21 cellular contexts compared by ENCODE assay signal in the genomic region with DNA sequence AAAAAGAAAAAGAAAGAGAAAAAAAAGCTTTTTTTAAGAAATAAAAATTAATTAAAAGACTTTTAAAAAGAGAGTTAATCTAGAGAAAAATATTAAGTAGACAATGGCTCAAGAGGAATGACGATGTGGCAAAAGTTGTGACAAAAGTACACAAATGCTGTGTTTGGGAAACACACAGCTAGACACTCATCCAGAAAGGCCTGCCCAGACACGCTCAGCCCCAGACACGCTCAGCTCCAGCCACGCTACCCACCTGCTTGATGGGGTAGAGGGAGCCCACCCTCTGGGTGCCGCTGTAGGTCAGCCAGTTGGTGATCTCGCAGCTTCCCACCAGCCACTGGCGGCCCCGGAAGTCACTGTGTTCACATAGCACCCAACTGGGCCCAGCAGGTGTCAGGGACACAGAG. TPM values are rescaled to one million over a fixed set of nuclear protein-coding genes. Genes with fewer than 3 reads are reported as not detected.
DNase-seq lines count a peak whose midpoint lies in the region; ATAC-seq, FAIRE-seq and TF ChIP-seq lines count a peak whose summit lies in the region.
"Had no signal": no experiment of that assay in that cellular context is flagged by ENCODE, and none has a peak within 500 bp of the region (broad histone marks: within the 10 kb centered on the region; RNA-seq: fewer than 3 reads in every experiment).

No MANE protein-coding gene starts in this region.

- H2AFZ ChIP-seq in HepG2 (ENCODE audit: low read length), result no peak overlapping the region

- no peak for TF ChIP-seq EP300 in HepG2 (IDR thresholded peaks at IDR 0.05; ENCODE audit: low read depth in 2 of 2, low read length in 2 of 2)
- TF ChIP-seq EP300 in HepG2 (CRISPR knock-in tag; IDR thresholded peaks at IDR 0.05; ENCODE audit: borderline replicate concordance), result no peak

- DNase-seq in HepG2 (ENCODE audit: low spot score), result no peak
- DNase-seq in right lobe of liver, result no peak
- peak; percentile 81 for DNase-seq in NCI-H345 treated with DMSO at 0.1 percent for 48 hours (lab: John Stamatoyannopoulos, UW; ENCODE audit: unreplicated experiment)
- DNase-seq in activated CD8-positive, alpha-beta T cell treated with anti-CD3 and anti-CD28 coated beads, Interleukin-2, amount 10 ng/mL, durations not matched to agents 7 days and 5 days, result no peak
- DNase-seq in stimulated activated CD8-positive, alpha-beta memory T cell treated with anti-CD3 and anti-CD28 coated beads, Interleukin-4, amount 100 ng/mL, for 48 hours, result no peak
- no peak for DNase-seq in iPS-NIHi7 (ENCODE audit: extremely low spot score)
- DNase-seq in cardiac septum (ENCODE audit: low spot score), result no peak
- DNase-seq in NOMO-1 (lab: John Stamatoyannopoulos, UW; ENCODE audit: unreplicated experiment in 2 of 2), result no peak
- DNase-seq: activated CD4-positive, alpha-beta T cell treated with anti-CD3 and anti-CD28 coated beads, Interleukin-2, amount 50 U/mL, for 1 hour; activated T-cell treated with anti-CD3 and anti-CD28 coated beads, Interleukin-2, amount 50 U/mL, for 72 hours; aorta; cortex of kidney; erythroblast; head of caudate nucleus; KG1; kidney glomerular epithelial cell; ovary; SIG-M5; T1000 had no signal

- TF ChIP-seq RAD21 in HepG2 (CRISPR knock-in tag; IDR thresholded peaks at IDR 0.05), result no peak

- H3K9me3 Mint-ChIP-seq in activated CD8-positive, alpha-beta T cell treated with anti-CD3 and anti-CD28 coated beads, Interleukin-2, amount 10 ng/mL, durations not matched to agents 7 days and 5 days (ENCODE audit: insufficient read depth), result no peaks in the 10 kb centered on the region
- H3K9me3 Mint-ChIP-seq: activated T-cell treated with anti-CD3 and anti-CD28 coated beads, Interleukin-2, amount 50 U/mL, for 72 hours had no signal

- no peak overlapping the region for H3K27ac ChIP-seq in HepG2 (ENCODE audit: extremely low read length, insufficient read depth, low read length)
- H3K27ac ChIP-seq in right lobe of liver, result no peak overlapping the region
- H3K27ac ChIP-seq: ovary had no signal

- CTCF ChIA-PET in HepG2 (lab: Yijun Ruan, JAX; ENCODE audit: low intra/inter-chr PET ratio, low total read pairs), result interaction anchor here (2.5 kb wide), 1 partner anchor 36 kb away, joined by 12 read pairs; no protein-coding TSS in a partner anchor
- CTCF ChIA-PET in activated CD8-positive, alpha-beta T cell treated with anti-CD3 and anti-CD28 coated beads, Interleukin-2, amount 10 ng/mL, durations not matched to agents 7 days and 5 days (lab: Charles Lee), result interaction anchor here (0.8 to 3.9 kb wide), 4 partner anchors 11 to 89 kb away, joined by 3 to 15 read pairs (median 3); no protein-coding TSS in a partner anchor

- TF ChIP-seq CTCF in HepG2 (CRISPR knock-in tag; IDR thresholded peaks at IDR 0.05), result peak; percentile 67
- TF ChIP-seq CTCF in right lobe of liver (IDR thresholded peaks at IDR 0.05), result no peak

- 83% methylated on average over 5 of the region's 8 CpGs for WGBS in HepG2 (ENCODE audit: low lambda C conversion rate)
- WGBS in right lobe of liver (ENCODE audit: insufficient coverage, low coverage, low lambda C conversion rate, missing lambda C conversion rate), result 84% methylated on average over 3 of the region's 8 CpGs

- intact Hi-C loops in HepG2 (cut with micrococcal nuclease; ENCODE audit: unreplicated experiment) (no loop called here), right lobe of liver (cut with DNase I) (no loop called here), cardiac septum (cut with DNase I) (loop anchor here (10.0 kb wide), 1 partner anchor 293 kb away; no protein-coding TSS in a partner anchor)

- TF ChIP-seq POLR2A in HepG2 (IDR thresholded peaks at IDR 0.05; ENCODE audit: insufficient read depth in 1 of 2, low read depth in 2 of 2, low read length in 2 of 2), result no peak
- TF ChIP-seq POLR2A in right lobe of liver (IDR thresholded peaks at IDR 0.05), result no peak

- no peak for FAIRE-seq in HepG2 (lab: Jason Lieb, UNC)

- BruUV-seq in HepG2 (replicated peaks; lab: Mats Ljungman, UMichigan), result no TSS peak

- H3K9me3 ChIP-seq in HepG2 (ENCODE audit: low read length), result no peaks in the 10 kb centered on the region
- no peaks in the 10 kb centered on the region for H3K9me3 ChIP-seq in right lobe of liver
- H3K9me3 ChIP-seq: HAP-1, ovary had no signal

- H3K27me3 ChIP-seq in HepG2 (ENCODE audit: control insufficient read depth in 1 of 2, insufficient read depth in 2 of 2, low read length in 2 of 2) (no peaks in the 10 kb centered on the region), right lobe of liver (no peaks in the 10 kb centered on the region)
- H3K27me3 ChIP-seq: ovary had no signal

- in situ Hi-C loops in HepG2 (cut with HindIII; ENCODE audit: extremely low pct_ligation_motif_present, low pct_unique_long_range_greater_than_20kb), result no loop called here

- 0 out of 2 replicates have a peak overlapping the region, but pooled peaks have one; percentile 5 for H3K9ac ChIP-seq in HepG2 (ENCODE audit: insufficient read depth, low read depth, low read length)

- peak overlapping the region; percentile 20 for H3K27ac Mint-ChIP-seq in activated CD8-positive, alpha-beta T cell treated with anti-CD3 and anti-CD28 coated beads, Interleukin-2, amount 10 ng/mL, durations not matched to agents 7 days and 5 days
- H3K27ac Mint-ChIP-seq: activated T-cell treated with anti-CD3 and anti-CD28 coated beads, Interleukin-2, amount 50 U/mL, for 72 hours had no signal

- H4K20me1 ChIP-seq in HepG2 (ENCODE audit: insufficient read depth, low read length), result no peaks in the 10 kb centered on the region

- POLR2A ChIA-PET in HepG2 (lab: Yijun Ruan, JAX), result interaction anchor here (1.1 to 2.7 kb wide), 4 partner anchors 23 to 48 kb away, joined by 3 to 12 read pairs (median 6); partner anchors contain the start of gene SH3BGRL3
- POLR2A ChIA-PET in activated CD8-positive, alpha-beta T cell treated with anti-CD3 and anti-CD28 coated beads, Interleukin-2, amount 10 ng/mL, durations not matched to agents 7 days and 5 days (lab: Charles Lee), result interaction anchor here (1.4 to 2.2 kb wide), 2 partner anchors 32 to 39 kb away, joined by 3 to 7 read pairs; no protein-coding TSS in a partner anchor

- H3K27me3 Mint-ChIP-seq in activated CD8-positive, alpha-beta T cell treated with anti-CD3 and anti-CD28 coated beads, Interleukin-2, amount 10 ng/mL, durations not matched to agents 7 days and 5 days (ENCODE audit: low read depth), result no peaks in the 10 kb centered on the region

- H3K4me1 Mint-ChIP-seq in activated CD8-positive, alpha-beta T cell treated with anti-CD3 and anti-CD28 coated beads, Interleukin-2, amount 10 ng/mL, durations not matched to agents 7 days and 5 days (ENCODE audit: low read depth), result peaks cover 11% of the 10 kb centered on the region

- no peak overlapping the region for H3K4me2 ChIP-seq in HepG2 (ENCODE audit: low read depth, low read length)
- H3K4me2 ChIP-seq: smooth muscle cell had no signal

- no peaks in the 10 kb centered on the region for H3K4me1 ChIP-seq in HepG2 (ENCODE audit: insufficient read depth, low read length)
- H3K4me1 ChIP-seq in right lobe of liver, result no peaks in the 10 kb centered on the region
- H3K4me1 ChIP-seq: HAP-1 had no signal

- ATAC-seq in HepG2 (peak; percentile 65), right lobe of liver (no peak)
- no peak for ATAC-seq in activated CD8-positive, alpha-beta T cell treated with anti-CD3 and anti-CD28 coated beads, Interleukin-2, amount 10 ng/mL, durations not matched to agents 7 days and 5 days
- ATAC-seq: activated T-cell treated with anti-CD3 and anti-CD28 coated beads, Interleukin-2, amount 50 U/mL, for 72 hours had no signal

- H3K4me3 ChIP-seq in HepG2 (replicated peaks in 1 of 3; ENCODE audit: insufficient read depth in 1 of 3, low read depth in 2 of 3, low read length in 3 of 3) (no peak overlapping the region), right lobe of liver (no peak overlapping the region)
- H3K4me3 ChIP-seq: HAP-1, ovary, smooth muscle cell had no signal

- H3K36me3 Mint-ChIP-seq in activated CD8-positive, alpha-beta T cell treated with anti-CD3 and anti-CD28 coated beads, Interleukin-2, amount 10 ng/mL, durations not matched to agents 7 days and 5 days (ENCODE audit: low read depth), result peaks cover 34% of the 10 kb centered on the region

- H3K4me3 Mint-ChIP-seq in activated CD8-positive, alpha-beta T cell treated with anti-CD3 and anti-CD28 coated beads, Interleukin-2, amount 10 ng/mL, durations not matched to agents 7 days and 5 days, result no peak overlapping the region
- H3K4me3 Mint-ChIP-seq: activated T-cell treated with anti-CD3 and anti-CD28 coated beads, Interleukin-2, amount 50 U/mL, for 72 hours had no signal

- no peaks in the 10 kb centered on the region for H3K79me2 ChIP-seq in HepG2 (ENCODE audit: insufficient read depth, low read length)

- no peaks in the 10 kb centered on the region for H3K36me3 ChIP-seq in HepG2 (replicated peaks in 1 of 2; ENCODE audit: control insufficient read depth in 1 of 2, insufficient read depth in 2 of 2, low read length in 2 of 2)
- H3K36me3 ChIP-seq in right lobe of liver, result no peaks in the 10 kb centered on the region
- H3K36me3 ChIP-seq: HAP-1, ovary had no signal

RNA-seq across cellular contexts. Expression of gene CD52, which starts 10.2 kb away (rescaled TPM):
- not detected in 2 replicates for total RNA-seq in HepG2 (2016; rRNA removed; fragmentation: Illumina TruSeq; extraction: Trizol)
- total RNA-seq in HepG2 (2016; cell fraction: cytosol; rRNA removed; fragmentation: Illumina TruSeq; extraction: Trizol; ENCODE audit: low read depth), result not detected in 2 replicates
- not detected in 2 replicates for total RNA-seq in HepG2 (2016; cell fraction: insoluble cytoplasmic fraction; rRNA removed; fragmentation: Illumina TruSeq; extraction: Trizol)
- not detected in 2 replicates for total RNA-seq in HepG2 (2016; cell fraction: membrane; rRNA removed; fragmentation: Illumina TruSeq; extraction: Trizol)
- total RNA-seq in HepG2 (2016; cell fraction: nucleus; rRNA removed; fragmentation: Illumina TruSeq; extraction: Trizol), result not detected in 2 replicates
- 0.32 and 0.93 TPM in 2 replicates for polyA plus RNA-seq in HepG2 (2011; rRNA removed)
- 0.81 TPM in 2 replicates for polyA plus RNA-seq in HepG2 (2011; cell fraction: cytosol; rRNA removed)
- not detected in 2 replicates for polyA plus RNA-seq in HepG2 (2011; cell fraction: nucleus; rRNA removed)
- polyA plus RNA-seq in HepG2 (2012), result not detected in 2 replicates
- polyA plus RNA-seq in HepG2 (2016; cell fraction: cytosol; fragmentation: Illumina TruSeq; extraction: Trizol; ENCODE audit: low read depth), result not detected in 2 replicates
- not detected in 2 replicates for polyA plus RNA-seq in HepG2 (2016; cell fraction: insoluble cytoplasmic fraction; fragmentation: Illumina TruSeq; extraction: Trizol; ENCODE audit: low read depth)
- not detected in 2 replicates for polyA plus RNA-seq in HepG2 (2016; cell fraction: membrane; fragmentation: Illumina TruSeq; extraction: Trizol; ENCODE audit: low read depth)
- polyA plus RNA-seq in HepG2 (2016; cell fraction: nucleus; fragmentation: Illumina TruSeq; extraction: Trizol; ENCODE audit: insufficient read depth, low read depth), result not detected in 2 replicates
- 0.44 and 1.2 TPM in 2 replicates for polyA minus RNA-seq in HepG2 (2011; rRNA and poly(A)+ RNA removed; ENCODE audit: low replicate concordance)
- polyA minus RNA-seq in HepG2 (2011; cell fraction: cytosol; rRNA and poly(A)+ RNA removed), result not detected in 2 replicates
- not detected in 2 replicates for polyA minus RNA-seq in HepG2 (2011; cell fraction: nucleus; rRNA and poly(A)+ RNA removed)
- 10 to 100 TPM in 2 of 6 experiments, 1 to 10 TPM in 4; 2.8 to 17.6 (median 8.5) TPM for total RNA-seq in right lobe of liver
- 1,000 to 10,000 TPM; 1,112 to 1,180 TPM for total RNA-seq in activated CD8-positive, alpha-beta T cell treated with anti-CD3 and anti-CD28 coated beads, Interleukin-2, amount 10 ng/mL, durations not matched to agents 7 days and 5 days
- 4.6 TPM for total RNA-seq in cardiac septum
- total RNA-seq: smooth muscle cell had no signal

RNA-seq across cellular contexts. Expression of gene UBXN11, which starts 21.5 kb away (rescaled TPM):
- total RNA-seq in HepG2 (2016; rRNA removed; fragmentation: Illumina TruSeq; extraction: Trizol) (3.2 and 9.3 TPM in 2 replicates), right lobe of liver (10 to 100 TPM in 1 of 6 experiments, 1 to 10 TPM in 5; 4.3 to 11.3 (median 7.0) TPM), cardiac septum (8.3 TPM)
- 4.9 and 5.3 TPM in 2 replicates for total RNA-seq in HepG2 (2016; cell fraction: cytosol; rRNA removed; fragmentation: Illumina TruSeq; extraction: Trizol; ENCODE audit: low read depth)
- 3.0 and 8.5 TPM in 2 replicates for total RNA-seq in HepG2 (2016; cell fraction: insoluble cytoplasmic fraction; rRNA removed; fragmentation: Illumina TruSeq; extraction: Trizol)
- 4.4 and 5.7 TPM in 2 replicates for total RNA-seq in HepG2 (2016; cell fraction: membrane; rRNA removed; fragmentation: Illumina TruSeq; extraction: Trizol)
- 15.9 and 19.3 TPM in 2 replicates for total RNA-seq in HepG2 (2016; cell fraction: nucleus; rRNA removed; fragmentation: Illumina TruSeq; extraction: Trizol)
- polyA plus RNA-seq in HepG2 (2011; rRNA removed), result 10.3 and 10.4 TPM in 2 replicates
- polyA plus RNA-seq in HepG2 (2011; cell fraction: cytosol; rRNA removed), result 3.0 and 5.8 TPM in 2 replicates
- polyA plus RNA-seq in HepG2 (2011; cell fraction: nucleus; rRNA removed), result 81.6 and 111 TPM in 2 replicates
- polyA plus RNA-seq in HepG2 (2012), result 4.8 and 5.2 TPM in 2 replicates
- polyA plus RNA-seq in HepG2 (2016; cell fraction: cytosol; fragmentation: Illumina TruSeq; extraction: Trizol; ENCODE audit: low read depth), result 7.2 and 9.0 TPM in 2 replicates
- polyA plus RNA-seq in HepG2 (2016; cell fraction: insoluble cytoplasmic fraction; fragmentation: Illumina TruSeq; extraction: Trizol; ENCODE audit: low read depth), result 6.4 and 8.0 TPM in 2 replicates
- 8.8 and 9.0 TPM in 2 replicates for polyA plus RNA-seq in HepG2 (2016; cell fraction: membrane; fragmentation: Illumina TruSeq; extraction: Trizol; ENCODE audit: low read depth)
- 64.2 and 68.2 TPM in 2 replicates for polyA plus RNA-seq in HepG2 (2016; cell fraction: nucleus; fragmentation: Illumina TruSeq; extraction: Trizol; ENCODE audit: insufficient read depth, low read depth)
- polyA minus RNA-seq in HepG2 (2011; rRNA and poly(A)+ RNA removed; ENCODE audit: low replicate concordance), result 4.3 and 43.2 TPM in 2 replicates
- 1.2 and 2.0 TPM in 2 replicates for polyA minus RNA-seq in HepG2 (2011; cell fraction: cytosol; rRNA and poly(A)+ RNA removed)
- polyA minus RNA-seq in HepG2 (2011; cell fraction: nucleus; rRNA and poly(A)+ RNA removed), result 8.6 and 11.5 TPM in 2 replicates
- total RNA-seq in activated CD8-positive, alpha-beta T cell treated with anti-CD3 and anti-CD28 coated beads, Interleukin-2, amount 10 ng/mL, durations not matched to agents 7 days and 5 days, result 10 to 100 TPM; 34.4 to 40.9 TPM

RNA-seq across cellular contexts. Expression of gene CRYBG2, which starts 26.0 kb away (rescaled TPM):
- total RNA-seq in HepG2 (2016; rRNA removed; fragmentation: Illumina TruSeq; extraction: Trizol) (0.39 and 1.3 TPM in 2 replicates), right lobe of liver (1 to 10 TPM in 2 of 6 experiments, under 1 TPM in 1, not detected in 3; 0.81 to 1.9 (median 1.7) TPM), cardiac septum (not detected)
- 0.18 TPM in 1 of 2 replicates, not detected in the other for total RNA-seq in HepG2 (2016; cell fraction: cytosol; rRNA removed; fragmentation: Illumina TruSeq; extraction: Trizol; ENCODE audit: low read depth)
- 0.86 and 1.1 TPM in 2 replicates for total RNA-seq in HepG2 (2016; cell fraction: insoluble cytoplasmic fraction; rRNA removed; fragmentation: Illumina TruSeq; extraction: Trizol)
- total RNA-seq in HepG2 (2016; cell fraction: membrane; rRNA removed; fragmentation: Illumina TruSeq; extraction: Trizol), result 0.48 and 0.87 TPM in 2 replicates
- total RNA-seq in HepG2 (2016; cell fraction: nucleus; rRNA removed; fragmentation: Illumina TruSeq; extraction: Trizol), result 2.3 TPM in 2 replicates
- polyA plus RNA-seq in HepG2 (2011; rRNA removed), result 2.9 and 4.7 TPM in 2 replicates
- 2.0 and 2.5 TPM in 2 replicates for polyA plus RNA-seq in HepG2 (2011; cell fraction: cytosol; rRNA removed)
- polyA plus RNA-seq in HepG2 (2011; cell fraction: nucleus; rRNA removed), result 16.5 and 19.4 TPM in 2 replicates
- polyA plus RNA-seq in HepG2 (2012), result 2.7 and 3.8 TPM in 2 replicates
- polyA plus RNA-seq in HepG2 (2016; cell fraction: cytosol; fragmentation: Illumina TruSeq; extraction: Trizol; ENCODE audit: low read depth), result 0.12 and 0.98 TPM in 2 replicates
- 1.7 and 1.8 TPM in 2 replicates for polyA plus RNA-seq in HepG2 (2016; cell fraction: insoluble cytoplasmic fraction; fragmentation: Illumina TruSeq; extraction: Trizol; ENCODE audit: low read depth)
- polyA plus RNA-seq in HepG2 (2016; cell fraction: membrane; fragmentation: Illumina TruSeq; extraction: Trizol; ENCODE audit: low read depth), result 0.48 and 0.79 TPM in 2 replicates
- 3.4 and 8.9 TPM in 2 replicates for polyA plus RNA-seq in HepG2 (2016; cell fraction: nucleus; fragmentation: Illumina TruSeq; extraction: Trizol; ENCODE audit: insufficient read depth, low read depth)
- 3.5 and 7.2 TPM in 2 replicates for polyA minus RNA-seq in HepG2 (2011; rRNA and poly(A)+ RNA removed; ENCODE audit: low replicate concordance)
- 3.4 and 5.1 TPM in 2 replicates for polyA minus RNA-seq in HepG2 (2011; cell fraction: cytosol; rRNA and poly(A)+ RNA removed)
- 7.6 and 9.4 TPM in 2 replicates for polyA minus RNA-seq in HepG2 (2011; cell fraction: nucleus; rRNA and poly(A)+ RNA removed)
- 1 to 10 TPM; 7.6 to 8.7 TPM for total RNA-seq in activated CD8-positive, alpha-beta T cell treated with anti-CD3 and anti-CD28 coated beads, Interleukin-2, amount 10 ng/mL, durations not matched to agents 7 days and 5 days

RNA-seq across cellular contexts. Expression of gene ZNF683, which starts 44.6 kb away (rescaled TPM):
- total RNA-seq in HepG2 (2016; rRNA removed; fragmentation: Illumina TruSeq; extraction: Trizol), result not detected in 2 replicates
- total RNA-seq in HepG2 (2016; cell fraction: cytosol; rRNA removed; fragmentation: Illumina TruSeq; extraction: Trizol; ENCODE audit: low read depth), result not detected in 2 replicates
- total RNA-seq in HepG2 (2016; cell fraction: insoluble cytoplasmic fraction; rRNA removed; fragmentation: Illumina TruSeq; extraction: Trizol), result not detected in 2 replicates
- not detected in 2 replicates for total RNA-seq in HepG2 (2016; cell fraction: membrane; rRNA removed; fragmentation: Illumina TruSeq; extraction: Trizol)
- not detected in 2 replicates for total RNA-seq in HepG2 (2016; cell fraction: nucleus; rRNA removed; fragmentation: Illumina TruSeq; extraction: Trizol)
- not detected in 2 replicates for polyA plus RNA-seq in HepG2 (2011; rRNA removed)
- not detected in 2 replicates for polyA plus RNA-seq in HepG2 (2011; cell fraction: cytosol; rRNA removed)
- polyA plus RNA-seq in HepG2 (2011; cell fraction: nucleus; rRNA removed), result not detected in 2 replicates
- not detected in 2 replicates for polyA plus RNA-seq in HepG2 (2012)
- not detected in 2 replicates for polyA plus RNA-seq in HepG2 (2016; cell fraction: cytosol; fragmentation: Illumina TruSeq; extraction: Trizol; ENCODE audit: low read depth)
- polyA plus RNA-seq in HepG2 (2016; cell fraction: insoluble cytoplasmic fraction; fragmentation: Illumina TruSeq; extraction: Trizol; ENCODE audit: low read depth), result not detected in 2 replicates
- not detected in 2 replicates for polyA plus RNA-seq in HepG2 (2016; cell fraction: membrane; fragmentation: Illumina TruSeq; extraction: Trizol; ENCODE audit: low read depth)
- not detected in 2 replicates for polyA plus RNA-seq in HepG2 (2016; cell fraction: nucleus; fragmentation: Illumina TruSeq; extraction: Trizol; ENCODE audit: insufficient read depth, low read depth)
- not detected in 2 replicates for polyA minus RNA-seq in HepG2 (2011; rRNA and poly(A)+ RNA removed; ENCODE audit: low replicate concordance)
- polyA minus RNA-seq in HepG2 (2011; cell fraction: cytosol; rRNA and poly(A)+ RNA removed), result not detected in 2 replicates
- not detected in 2 replicates for polyA minus RNA-seq in HepG2 (2011; cell fraction: nucleus; rRNA and poly(A)+ RNA removed)
- under 1 TPM in 1 of 6 experiments, not detected in 5; 0.19 TPM for total RNA-seq in right lobe of liver
- total RNA-seq in activated CD8-positive, alpha-beta T cell treated with anti-CD3 and anti-CD28 coated beads, Interleukin-2, amount 10 ng/mL, durations not matched to agents 7 days and 5 days, result 10 to 100 TPM; 24.0 to 26.6 TPM
- total RNA-seq in cardiac septum, result not detected
- total RNA-seq: smooth muscle cell had no signal
- polyA plus RNA-seq: smooth muscle cell had no signal

RNA-seq across cellular contexts. Expression of gene SH3BGRL3, which starts 48.1 kb away (rescaled TPM):
- 12.2 and 13.4 TPM in 2 replicates for total RNA-seq in HepG2 (2016; rRNA removed; fragmentation: Illumina TruSeq; extraction: Trizol)
- 14.0 and 29.7 TPM in 2 replicates for total RNA-seq in HepG2 (2016; cell fraction: cytosol; rRNA removed; fragmentation: Illumina TruSeq; extraction: Trizol; ENCODE audit: low read depth)
- total RNA-seq in HepG2 (2016; cell fraction: insoluble cytoplasmic fraction; rRNA removed; fragmentation: Illumina TruSeq; extraction: Trizol), result 11.6 and 11.8 TPM in 2 replicates
- total RNA-seq in HepG2 (2016; cell fraction: membrane; rRNA removed; fragmentation: Illumina TruSeq; extraction: Trizol), result 15.8 and 28.5 TPM in 2 replicates
- total RNA-seq in HepG2 (2016; cell fraction: nucleus; rRNA removed; fragmentation: Illumina TruSeq; extraction: Trizol), result 5.2 and 6.0 TPM in 2 replicates
- polyA plus RNA-seq in HepG2 (2011; rRNA removed), result 11.4 and 11.5 TPM in 2 replicates
- polyA plus RNA-seq in HepG2 (2011; cell fraction: cytosol; rRNA removed), result 10.4 and 12.2 TPM in 2 replicates
- 7.5 and 8.3 TPM in 2 replicates for polyA plus RNA-seq in HepG2 (2011; cell fraction: nucleus; rRNA removed)
- polyA plus RNA-seq in HepG2 (2012), result 12.3 and 13.0 TPM in 2 replicates
- polyA plus RNA-seq in HepG2 (2016; cell fraction: cytosol; fragmentation: Illumina TruSeq; extraction: Trizol; ENCODE audit: low read depth), result 64.3 and 100 TPM in 2 replicates
- 24.8 and 47.8 TPM in 2 replicates for polyA plus RNA-seq in HepG2 (2016; cell fraction: insoluble cytoplasmic fraction; fragmentation: Illumina TruSeq; extraction: Trizol; ENCODE audit: low read depth)
- 72.1 and 88.4 TPM in 2 replicates for polyA plus RNA-seq in HepG2 (2016; cell fraction: membrane; fragmentation: Illumina TruSeq; extraction: Trizol; ENCODE audit: low read depth)
- polyA plus RNA-seq in HepG2 (2016; cell fraction: nucleus; fragmentation: Illumina TruSeq; extraction: Trizol; ENCODE audit: insufficient read depth, low read depth), result 16.4 and 20.4 TPM in 2 replicates
- polyA minus RNA-seq in HepG2 (2011; rRNA and poly(A)+ RNA removed; ENCODE audit: low replicate concordance), result 26.8 and 67.6 TPM in 2 replicates
- 8.1 and 10.8 TPM in 2 replicates for polyA minus RNA-seq in HepG2 (2011; cell fraction: cytosol; rRNA and poly(A)+ RNA removed)
- polyA minus RNA-seq in HepG2 (2011; cell fraction: nucleus; rRNA and poly(A)+ RNA removed), result 8.5 and 9.8 TPM in 2 replicates
- 10 to 100 TPM; 26.3 to 61.8 (median 34.9) TPM for total RNA-seq in right lobe of liver
- total RNA-seq in activated CD8-positive, alpha-beta T cell treated with anti-CD3 and anti-CD28 coated beads, Interleukin-2, amount 10 ng/mL, durations not matched to agents 7 days and 5 days, result 100 to 1,000 TPM; 795 to 814 TPM
- total RNA-seq in cardiac septum, result 55.0 TPM

Comparison
In these comparisons a context has a peak if more than half of its experiments do, and no peak if none do; other contexts are left out.
1. RNA of gene CD52, which starts 10.2 kb away (total RNA-seq): 1,112 to 1,180 TPM in activated CD8-positive, alpha-beta T cell treated with anti-CD3 and anti-CD28 coated beads, Interleukin-2, amount 10 ng/mL, durations not matched to agents 7 days and 5 days; 2.8 to 17.6 TPM in right lobe of liver, 4.6 TPM in cardiac septum (single experiment) and not detected in HepG2; every median in the first group is over 10 times any median in the second.